In genomic region chr2:174748948-174749347, GRCh38 we compare ENCODE assay signal across 8 cellular contexts. TPM values are rescaled to one million over a fixed set of nuclear protein-coding genes. Genes with fewer than 3 reads are reported as not detected.
DNase-seq lines count a peak whose midpoint lies in the region; ATAC-seq and TF ChIP-seq lines count a peak whose summit lies in the region.

No MANE protein-coding gene starts in this region.

- no peak overlapping the region for H3K4me3 ChIP-seq in GM12864 (ENCODE audit: low read depth, low read length)
- peak overlapping the region; percentile 16; the same call in 1 of the 2 replicates for H3K4me3 ChIP-seq in HUES64 (ENCODE audit: low read length)
- no peak overlapping the region for H3K4me3 ChIP-seq in Peyer's patch
- no peak overlapping the region for H3K4me3 ChIP-seq in foreskin fibroblast (ENCODE audit: low read depth in 1 of 2, low read length in 2 of 2)
- no peak overlapping the region for H3K4me3 ChIP-seq in upper lobe of left lung

- DNase-seq in GM12864 (ENCODE audit: low read depth) (no peak), Peyer's patch (peak; percentile 58 to 85 (median 66)), foreskin fibroblast (peak in 1 of 2 donors; percentile 76), osteocyte (ENCODE audit: extremely low spot score, unreplicated experiment) (no peak), upper lobe of left lung (peak in 1 of 2 donors; percentile 38), epidermal melanocyte (ENCODE audit: insufficient read length, low spot score) (no peak)
- DNase-seq in activated T-helper 1 cell treated with anti-CD3 and anti-CD28 coated beads, Interleukin-2, amount 50 U/mL, for 16 hours (ENCODE audit: low read depth in 1 of 2, low spot score in 1 of 2), result peak; percentile 46 to 54

- peak overlapping the region; percentile 38; the same call in 1 of the 2 replicates for H3K9ac ChIP-seq in HUES64 (ENCODE audit: low read depth, low read length)

- no peak for TF ChIP-seq EP300 in upper lobe of left lung (IDR thresholded peaks at IDR 0.05)

- peaks cover 7% of the 10 kb centered on the region for H3K27me3 Mint-ChIP-seq in osteocyte (ENCODE audit: unreplicated experiment)

- no peak overlapping the region for H3K27ac Mint-ChIP-seq in osteocyte (ENCODE audit: unreplicated experiment)

- H3K4me3 Mint-ChIP-seq in osteocyte (ENCODE audit: unreplicated experiment), result no peak overlapping the region

- TF ChIP-seq CTCF in GM12864 (IDR thresholded peaks at IDR 0.05; ENCODE audit: low read depth, low read length, missing control alignments), result peak; percentile 77
- TF ChIP-seq CTCF in Peyer's patch (IDR thresholded peaks at IDR 0.05), result peak; percentile 64 to 79 (median 68)
- peak; percentile 72 for TF ChIP-seq CTCF in foreskin fibroblast (IDR thresholded peaks at IDR 0.05; ENCODE audit: low read depth, low read length)
- peak; percentile 88 for TF ChIP-seq CTCF in osteocyte (IDR thresholded peaks at IDR 0.05)
- TF ChIP-seq CTCF in upper lobe of left lung (IDR thresholded peaks at IDR 0.05), result peak; percentile 24 to 73 (median 58)

- H3K4me1 ChIP-seq in HUES64 (ENCODE audit: insufficient read depth, low read length) (peaks cover 8% of the 10 kb centered on the region), Peyer's patch (peaks cover 0 to 28% (median 3%) of the 10 kb centered on the region in 4 donors), upper lobe of left lung (no peaks in the 10 kb centered on the region)

- H3K27me3 ChIP-seq in HUES64 (ENCODE audit: insufficient read depth, low read length) (no peaks in the 10 kb centered on the region), Peyer's patch (no peaks in the 10 kb centered on the region), upper lobe of left lung (no peaks in the 10 kb centered on the region)

- H3K4me1 Mint-ChIP-seq in osteocyte (ENCODE audit: unreplicated experiment), result peaks cover 13% of the 10 kb centered on the region

- no peaks in the 10 kb centered on the region for H3K9me3 Mint-ChIP-seq in osteocyte (ENCODE audit: unreplicated experiment)

- no peaks in the 10 kb centered on the region for H3K36me3 ChIP-seq in HUES64 (ENCODE audit: insufficient read depth, low read length)
- no peaks in the 10 kb centered on the region for H3K36me3 ChIP-seq in Peyer's patch
- no peaks in the 10 kb centered on the region for H3K36me3 ChIP-seq in upper lobe of left lung

- WGBS in HUES64, result 5% methylated on average over 4 of the region's 4 CpGs
- WGBS in upper lobe of left lung, 2 donors, result 0 to 3% methylated on average over 4 of the region's 4 CpGs

- TF ChIP-seq POLR2A in Peyer's patch (IDR thresholded peaks at IDR 0.05), result no peak
- no peak for TF ChIP-seq POLR2A in upper lobe of left lung (IDR thresholded peaks at IDR 0.05)

- ATAC-seq in upper lobe of left lung (ENCODE audit: low FRiP score in 2 of 2), result peak; percentile 65 to 86

- H3K36me3 Mint-ChIP-seq in osteocyte (ENCODE audit: unreplicated experiment), result no peaks in the 10 kb centered on the region

- peak overlapping the region; percentile 59; the same call in 1 of the 2 replicates for H3K27ac ChIP-seq in HUES64 (ENCODE audit: low read depth, low read length)
- no peak overlapping the region for H3K27ac ChIP-seq in Peyer's patch
- H3K27ac ChIP-seq in upper lobe of left lung, result no peak overlapping the region

- H3K9me3 ChIP-seq in HUES64 (ENCODE audit: insufficient read depth, low read depth, low read length) (no peaks in the 10 kb centered on the region), Peyer's patch (no peaks in the 10 kb centered on the region), upper lobe of left lung (no peaks in the 10 kb centered on the region)

RNA-seq across cellular contexts. Expression of gene CHRNA1, which starts 15.3 kb away (rescaled TPM):
- polyA plus RNA-seq in HUES64 (2013, experiment 1 of 2), result not detected
- polyA plus RNA-seq in HUES64 (2013, experiment 2 of 2), result 0.19 TPM
- total RNA-seq in Peyer's patch (not detected), osteocyte (0.24 and 0.57 TPM in 2 replicates), upper lobe of left lung (under 1 TPM in 1 of 6 donors, not detected in 5; 0.17 TPM)

Comparison
In these comparisons a context has a peak if more than half of its experiments do, and no peak if none do; other contexts are left out.
1. DNase-seq: peak in Peyer's patch (3 of 3) and activated T-helper 1 cell treated with anti-CD3 and anti-CD28 coated beads, Interleukin-2, amount 50 U/mL, for 16 hours (2 of 2); none in GM12864 (single experiment), osteocyte (single experiment) and epidermal melanocyte (single experiment).
2. Peak in every context shown above with its lines, with median percentiles within 50 percentile points of each other: CTCF ChIP-seq.